In the genomic region with DNA sequence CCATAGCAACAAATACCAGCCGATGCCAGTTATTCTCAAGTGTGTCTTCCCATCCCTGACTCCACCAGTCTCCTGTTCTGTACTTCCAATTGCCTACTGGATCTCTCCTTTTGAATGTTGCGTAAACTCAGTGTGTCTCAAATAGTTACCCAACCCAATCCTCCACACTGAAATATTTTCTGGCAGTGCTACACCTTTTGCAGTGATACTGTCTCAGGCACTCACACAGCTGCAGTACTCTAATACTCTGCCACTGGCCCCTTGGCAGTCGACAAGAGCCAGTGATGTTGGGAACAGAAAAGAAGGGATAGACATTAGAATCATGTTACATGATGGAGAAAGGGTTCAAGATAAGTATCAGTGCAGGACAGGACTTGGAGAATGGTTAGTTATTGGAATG, we compare ENCODE assay signal across 18 cellular contexts. TPM values are rescaled to one million over a fixed set of nuclear protein-coding genes. Genes with fewer than 3 reads are reported as not detected.
DNase-seq lines count a peak whose midpoint lies in the region; ATAC-seq and TF ChIP-seq lines count a peak whose summit lies in the region.
"Had no signal": no experiment of that assay in that cellular context is flagged by ENCODE, and none has a peak within 500 bp of the region (broad histone marks: within the 10 kb centered on the region; RNA-seq: fewer than 3 reads in every experiment).

No MANE protein-coding gene starts in this region.

- H3K9me1 ChIP-seq in IMR-90 (ENCODE audit: insufficient read depth, low read length): no peaks in the 10 kb centered on the region

- TF ChIP-seq POLR2A in IMR-90 (IDR thresholded peaks at IDR 0.05; ENCODE audit: low read depth, low read length): no peak

- no peaks in the 10 kb centered on the region; the same call in 1 of the 2 replicates for H4K20me1 ChIP-seq in IMR-90 (ENCODE audit: insufficient read depth, low read length)

- intact Hi-C loops in Right ventricle myocardium inferior (cut with DNase I): loop anchor here (5.0 to 10.0 kb wide), 2 partner anchors 552 to 854 kb away; no protein-coding TSS in a partner anchor
- intact Hi-C loops in left ventricle myocardium superior (cut with micrococcal nuclease): loop anchor here (5.0 kb wide), 1 partner anchor 417 kb away; no protein-coding TSS in a partner anchor
- intact Hi-C loops in IMR-90 (cut with micrococcal nuclease): no loop called here

- no peaks in the 10 kb centered on the region for H3K79me1 ChIP-seq in IMR-90 (ENCODE audit: low read depth in 1 of 2, low read length in 2 of 2)

- in situ Hi-C loops in IMR-90 (cut with MboI; ENCODE audit: low sequenced_read_pairs): loop anchor here (5.0 to 25.0 kb wide), 2 partner anchors 417 to 858 kb away; a partner anchor contains a TSS

- no peak overlapping the region for H2AFZ ChIP-seq in IMR-90 (replicated peaks; ENCODE audit: low read length, poor library complexity)

- H2BK15ac ChIP-seq in IMR-90 (ENCODE audit: low read depth, low read length): no peak overlapping the region

- CTCF ChIA-PET in IMR-90 (lab: Yijun Ruan, JAX): no interaction called here

- H2AK9ac ChIP-seq in IMR-90 (replicated peaks; ENCODE audit: low read depth, low read length, poor library complexity): no peak overlapping the region

- POLR2A ChIA-PET in IMR-90 (lab: Charles Lee; ENCODE audit: unreplicated experiment): no interaction called here

- H3K4me2 ChIP-seq in IMR-90 (ENCODE audit: low read depth, low read length): no peak overlapping the region
- H3K4me2 ChIP-seq: A549 had no signal

- H3K9me3 ChIP-seq in IMR-90 (ENCODE audit: control insufficient read depth, insufficient read depth, low read length): no peaks in the 10 kb centered on the region
- H3K9me3 ChIP-seq: A549, HAP-1 had no signal

- dilution Hi-C loops in IMR-90 (cut with HindIII; ENCODE audit: low sequenced_read_pairs, unreplicated experiment): loop anchor here (25.0 kb wide), 1 partner anchor 533 kb away; no protein-coding TSS in a partner anchor

- no peak overlapping the region for H2BK5ac ChIP-seq in IMR-90 (ENCODE audit: low read depth, low read length, poor library complexity, severe bottlenecking)

- H4K5ac ChIP-seq in IMR-90 (ENCODE audit: low read depth, low read length): no peak overlapping the region

- H3K23ac ChIP-seq in IMR-90 (ENCODE audit: low read depth, low read length): no peak overlapping the region

- TF ChIP-seq CTCF in IMR-90 (conservative IDR thresholded peaks at IDR 0.05; ENCODE audit: low read depth, low read length): no peak

- no peak overlapping the region for H3K27ac ChIP-seq in IMR-90 (ENCODE audit: insufficient read depth, low read length)
- H3K27ac ChIP-seq: A549 had no signal

- H4K8ac ChIP-seq in IMR-90 (ENCODE audit: low read depth in 2 of 2, low read length in 2 of 2): no peak overlapping the region

- no peak overlapping the region for H2AK5ac ChIP-seq in IMR-90 (ENCODE audit: low read depth, low read length)

- no CpG with 5 or more reads among the region's 3 CpGs for WGBS in IMR-90 (ENCODE audit: extremely low coverage in 2 of 2, insufficient read length in 1 of 2), 2 experiments

- H3K4ac ChIP-seq in IMR-90 (ENCODE audit: low read depth, low read length): no peak overlapping the region

- H3K36me3 ChIP-seq in IMR-90 (ENCODE audit: control insufficient read depth, insufficient read depth, low read length): no peaks in the 10 kb centered on the region
- H3K36me3 ChIP-seq: HAP-1 had no signal

- no peak for DNase-seq in Right ventricle myocardium inferior (ENCODE audit: missing footprints)
- DNase-seq in left ventricle myocardium superior: no peak
- DNase-seq in IMR-90: no peak
- DNase-seq in fibroblast of gingiva (ENCODE audit: low read depth): peak; percentile 14
- no peak for DNase-seq in DMS79 (lab: John Stamatoyannopoulos, UW)
- DNase-seq in OCI-M1 (lab: John Stamatoyannopoulos, UW): no peak
- DNase-seq: 8988T; ACHN; C1 segment of cervical spinal cord; Calu3; CD4-positive, alpha-beta memory T cell; COR-L47; DMS53; DND-41; GOT3; HFFc6 had no signal

- no peak overlapping the region for H3K56ac ChIP-seq in IMR-90 (ENCODE audit: extremely low read depth, insufficient read depth, low read length)

- BruUV-seq in IMR-90 (replicated peaks; lab: Mats Ljungman, UMichigan): no TSS peak

- H3K14ac ChIP-seq in IMR-90 (replicated peaks; ENCODE audit: low read depth, low read length): no peak overlapping the region

- H3K27me3 ChIP-seq in IMR-90 (ENCODE audit: control insufficient read depth, insufficient read depth, low read length): peaks cover 12% of the 10 kb centered on the region

- no peak overlapping the region for H3K18ac ChIP-seq in IMR-90 (ENCODE audit: low read depth, low read length)

- H3K9ac ChIP-seq in IMR-90 (ENCODE audit: low read depth, low read length): no peak overlapping the region

- no peak overlapping the region for H4K91ac ChIP-seq in IMR-90 (ENCODE audit: insufficient read depth, low read depth, low read length)

- TF ChIP-seq RAD21 in IMR-90 (IDR thresholded peaks at IDR 0.05; ENCODE audit: low read length): no peak

- no peak overlapping the region for H3K4me3 ChIP-seq in IMR-90 (ENCODE audit: insufficient read depth, low read depth, low read length)
- H3K4me3 ChIP-seq: A549, HAP-1 had no signal

- ATAC-seq in Right ventricle myocardium inferior: peak; percentile 20
- ATAC-seq in left ventricle myocardium superior: no peak
- no peak for ATAC-seq in IMR-90 (ENCODE audit: low read depth)
- ATAC-seq: A549 had no signal

- H2BK120ac ChIP-seq in IMR-90 (ENCODE audit: low read depth, low read length): no peak overlapping the region

- H2BK20ac ChIP-seq in IMR-90 (ENCODE audit: low read depth, low read length): no peak overlapping the region

- H3K4me1 ChIP-seq in IMR-90 (ENCODE audit: control insufficient read depth, insufficient read depth, low read length): peaks cover 2% of the 10 kb centered on the region; the same call in 1 of the 2 replicates
- H3K4me1 ChIP-seq: A549, HAP-1 had no signal

TF ChIP-seq in IMR-90, 13 proteins besides CTCF, POLR2A, EP300 and RAD21:
- TF ChIP-seq MAZ (IDR thresholded peaks at IDR 0.05; ENCODE audit: borderline replicate concordance, low read depth, low read length): no peak
- TF ChIP-seq CEBPB (IDR thresholded peaks at IDR 0.05; ENCODE audit: low read depth, low read length): peak; percentile 15; the same call in 1 of the 2 replicates

RNA-seq across cellular contexts. Expression of a gene that starts 31.8 kb away (rescaled TPM):
- total RNA-seq in Right ventricle myocardium inferior (32.3 TPM), left ventricle myocardium superior (29.5 TPM), IMR-90 (2012; rRNA removed) (35.3 and 38.7 TPM in 2 replicates)
- 17.5 and 19.1 TPM in 2 replicates for polyA plus RNA-seq in IMR-90 (2012; rRNA removed)
- 12.9 and 22.4 TPM in 2 replicates for polyA plus RNA-seq in IMR-90 (2012; cell fraction: cytosol; rRNA removed)
- polyA plus RNA-seq in IMR-90 (2012; cell fraction: nucleus; rRNA removed; ENCODE audit: low replicate concordance): 13.2 and 15.6 TPM in 2 replicates
